Comparison of ENCODE assay signal across 1 cellular context in the genomic region with DNA sequence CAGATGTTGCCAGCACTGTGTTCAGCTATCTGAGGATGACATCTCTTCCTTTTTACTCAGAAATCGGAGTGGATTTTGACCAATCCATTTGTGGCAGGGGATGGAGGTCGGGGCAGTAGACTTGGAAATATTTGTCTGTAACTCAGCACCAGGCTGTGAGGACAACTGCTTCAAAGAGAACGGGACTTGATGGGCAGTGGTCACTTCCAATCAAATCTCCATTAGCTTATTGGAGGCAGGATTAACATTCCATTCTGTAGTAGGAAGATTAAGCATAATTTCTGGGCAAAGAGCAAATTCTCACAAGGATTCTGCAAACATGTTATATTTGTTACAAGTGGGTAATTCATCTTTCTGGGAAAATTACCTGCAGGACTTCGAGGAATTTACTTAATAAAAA.
A peak's percentile ranks its signal among the peaks of the same experiment; 100 is the strongest.
TF ChIP-seq lines count a peak whose summit lies in the region.

No MANE protein-coding gene starts in this region.

TF ChIP-seq in SK-N-SH treated with all-trans-retinoic acid at 6 μM for 48 hours, 23 proteins besides CTCF, POLR2A, EP300 and RAD21 (continued from another document):
- peak; percentile 23; the same call in 1 of the 2 replicates for TF ChIP-seq ISL1 (CRISPR knock-in tag; IDR thresholded peaks at IDR 0.05)
